ENCODE assay signal across 8 cellular contexts in the genomic region with DNA sequence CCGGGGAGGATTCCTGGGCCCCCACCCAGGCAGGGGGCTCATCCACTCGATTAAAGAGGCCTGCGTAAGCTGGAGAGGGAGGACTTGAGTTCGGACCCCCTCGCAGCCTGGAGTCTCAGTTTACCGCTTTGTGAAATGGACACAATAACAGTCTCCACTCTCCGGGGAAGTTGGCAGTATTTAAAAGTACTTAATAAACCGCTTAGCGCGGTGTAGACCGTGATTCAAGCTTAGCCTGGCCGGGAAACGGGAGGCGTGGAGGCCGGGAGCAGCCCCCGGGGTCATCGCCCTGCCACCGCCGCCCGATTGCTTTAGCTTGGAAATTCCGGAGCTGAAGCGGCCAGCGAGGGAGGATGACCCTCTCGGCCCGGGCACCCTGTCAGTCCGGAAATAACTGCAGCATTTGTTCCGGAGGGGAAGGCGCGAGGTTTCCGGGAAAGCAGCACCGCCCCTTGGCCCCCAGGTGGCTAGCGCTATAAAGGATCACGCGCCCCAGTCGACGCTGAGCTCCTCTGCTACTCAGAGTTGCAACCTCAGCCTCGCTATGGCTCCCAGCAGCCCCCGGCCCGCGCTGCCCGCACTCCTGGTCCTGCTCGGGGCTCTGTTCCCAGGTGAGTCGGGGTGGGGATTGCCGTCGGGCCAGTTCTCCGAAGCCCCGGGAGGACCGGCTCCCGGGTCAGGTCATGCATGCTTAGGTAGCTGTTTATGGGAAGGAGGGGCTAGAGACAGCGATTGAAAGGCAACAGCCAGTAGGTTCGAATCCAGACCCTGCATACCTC. TPM values are rescaled to one million over a fixed set of nuclear protein-coding genes. Genes with fewer than 3 reads are reported as not detected.
A peak's percentile ranks its signal among the peaks of the same experiment; 100 is the strongest.
DNase-seq lines count a peak whose midpoint lies in the region; ATAC-seq and TF ChIP-seq lines count a peak whose summit lies in the region.

A gene with protein sequence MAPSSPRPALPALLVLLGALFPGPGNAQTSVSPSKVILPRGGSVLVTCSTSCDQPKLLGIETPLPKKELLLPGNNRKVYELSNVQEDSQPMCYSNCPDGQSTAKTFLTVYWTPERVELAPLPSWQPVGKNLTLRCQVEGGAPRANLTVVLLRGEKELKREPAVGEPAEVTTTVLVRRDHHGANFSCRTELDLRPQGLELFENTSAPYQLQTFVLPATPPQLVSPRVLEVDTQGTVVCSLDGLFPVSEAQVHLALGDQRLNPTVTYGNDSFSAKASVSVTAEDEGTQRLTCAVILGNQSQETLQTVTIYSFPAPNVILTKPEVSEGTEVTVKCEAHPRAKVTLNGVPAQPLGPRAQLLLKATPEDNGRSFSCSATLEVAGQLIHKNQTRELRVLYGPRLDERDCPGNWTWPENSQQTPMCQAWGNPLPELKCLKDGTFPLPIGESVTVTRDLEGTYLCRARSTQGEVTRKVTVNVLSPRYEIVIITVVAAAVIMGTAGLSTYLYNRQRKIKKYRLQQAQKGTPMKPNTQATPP (plus strand): TSS at position 505 of the 779 bp plus-strand sequence. CDS start 40 bp downstream, at position 545.

- peak within 1 kb of the TSS; percentile 74 for H3K4me2 ChIP-seq in osteoblast (ENCODE audit: insufficient read depth, low read length)

- peak within 1 kb of the TSS; percentile 80 for H2AFZ ChIP-seq in osteoblast (ENCODE audit: low read length)

- no peak for TF ChIP-seq CTCF in RWPE2 (IDR thresholded peaks at IDR 0.05; ENCODE audit: poor library complexity, severe bottlenecking)
- peak in 2 of 4 experiments; percentile 14 to 24 for TF ChIP-seq CTCF in gastroesophageal sphincter (IDR thresholded peaks at IDR 0.05)
- no peak for TF ChIP-seq CTCF in osteoblast (IDR thresholded peaks at IDR 0.05; ENCODE audit: extremely low read depth, low read depth, low read length)

- H3K36me3 ChIP-seq in RWPE2 (ENCODE audit: low read depth), result no peaks in the 10 kb centered on the region
- H3K36me3 ChIP-seq in gastroesophageal sphincter, result peaks cover 0 to 10% of the 10 kb centered on the region in 2 donors
- no peaks in the 10 kb centered on the region for H3K36me3 ChIP-seq in osteoblast (ENCODE audit: insufficient read depth, low read length)
- H3K36me3 ChIP-seq in urinary bladder (ENCODE audit: insufficient read depth), result peaks cover 2% of the 10 kb centered on the region

- no peaks in the 10 kb centered on the region for H3K79me2 ChIP-seq in osteoblast (ENCODE audit: insufficient read depth, low read length)

- H3K27ac ChIP-seq in RWPE2 (ENCODE audit: poor library complexity, severe bottlenecking) (no peak within 1 kb of the TSS), gastroesophageal sphincter (peak within 1 kb of the TSS; percentile 9 to 81 (median 79)), osteoblast (ENCODE audit: low read depth, low read length) (peak within 1 kb of the TSS; percentile 12), urinary bladder (ENCODE audit: low read depth) (peak within 1 kb of the TSS; percentile 63)

- peak; percentile 52 for DNase-seq in DMS153 (lab: John Stamatoyannopoulos, UW)
- no peak for DNase-seq in DMS153 treated with DMSO at 0.1 percent for 48 hours (lab: John Stamatoyannopoulos, UW; ENCODE audit: unreplicated experiment)
- no peak for DNase-seq in RWPE2 (ENCODE audit: low spot score)
- peak; percentile 66 for DNase-seq in activated T-helper 9 cell treated with anti-CD3 and anti-CD28 coated beads, Interleukin-2, amount 50 U/mL, for 16 hours (ENCODE audit: low read depth)
- DNase-seq in osteoblast (ENCODE audit: insufficient read length, low spot score, missing footprints), result peak; percentile 76

- no peaks in the 10 kb centered on the region for H4K20me1 ChIP-seq in osteoblast (ENCODE audit: insufficient read depth, low read length)

- no peak for TF ChIP-seq EP300 in gastroesophageal sphincter (IDR thresholded peaks at IDR 0.05)

- H3K9me3 ChIP-seq in RWPE2 (ENCODE audit: severe bottlenecking) (no peaks in the 10 kb centered on the region), gastroesophageal sphincter (no peaks in the 10 kb centered on the region), osteoblast (ENCODE audit: low read depth, low read length) (no peaks in the 10 kb centered on the region)

- WGBS in gastroesophageal sphincter (ENCODE audit: low coverage in 1 of 2), 2 donors, result 13% methylated on average over 3 of the region's 51 CpGs; no CpG with 5 or more reads in 1 of the 2 donors
- WGBS in urinary bladder, result 4% methylated on average over 51 of the region's 51 CpGs

- no peaks in the 10 kb centered on the region for H3K4me1 ChIP-seq in RWPE2 (ENCODE audit: insufficient read depth, poor library complexity, severe bottlenecking)
- H3K4me1 ChIP-seq in gastroesophageal sphincter, result peaks cover 0 to 38% (median 7%) of the 10 kb centered on the region in 3 donors
- peaks cover 11% of the 10 kb centered on the region for H3K4me1 ChIP-seq in osteoblast (ENCODE audit: insufficient read depth, low read length)
- no peaks in the 10 kb centered on the region for H3K4me1 ChIP-seq in urinary bladder (ENCODE audit: insufficient read depth)

- H3K27me3 ChIP-seq in RWPE2 (ENCODE audit: insufficient read depth, poor library complexity, severe bottlenecking) (peaks cover 11% of the 10 kb centered on the region), gastroesophageal sphincter (peaks cover 60% of the 10 kb centered on the region), osteoblast (ENCODE audit: insufficient read depth, low read length) (no peaks in the 10 kb centered on the region)

- peak; percentile 66 to 67 for TF ChIP-seq POLR2A in gastroesophageal sphincter (IDR thresholded peaks at IDR 0.05)

- ATAC-seq in HG03095 (IDR thresholded peaks at IDR 0.05; ENCODE audit: unreplicated experiment) (peak; percentile 44), RWPE2 (ENCODE audit: low read depth) (peak; percentile 42; the same call in 2 of the 3 replicates), gastroesophageal sphincter (peak; percentile 72)

- H3K4me3 ChIP-seq in RWPE2 (ENCODE audit: severe bottlenecking), result peak within 1 kb of the TSS; percentile 12
- peak within 1 kb of the TSS; percentile 10 to 53 for H3K4me3 ChIP-seq in gastroesophageal sphincter
- peak within 1 kb of the TSS; percentile 66 for H3K4me3 ChIP-seq in osteoblast (ENCODE audit: insufficient read depth, low read length)
- peak within 1 kb of the TSS; percentile 36 for H3K4me3 ChIP-seq in urinary bladder (ENCODE audit: low read depth, low read length)

RNA-seq across cellular contexts. Expression of the gene that starts here (rescaled TPM):
- total RNA-seq in gastroesophageal sphincter, result 10 to 100 TPM in 3 of 4 donors, 1 to 10 TPM in 1; 8.8 to 33.0 (median 19.6) TPM
- 25.6 and 35.5 TPM in 2 replicates for total RNA-seq in osteoblast
- total RNA-seq in urinary bladder, result 7.7 TPM
- polyA plus RNA-seq in urinary bladder, result 26.4 TPM

Comparison
In these comparisons a context has a peak if more than half of its experiments do, and no peak if none do; other contexts are left out.
1. DNase-seq: peak in DMS153 (single experiment), activated T-helper 9 cell treated with anti-CD3 and anti-CD28 coated beads, Interleukin-2, amount 50 U/mL, for 16 hours (single experiment) and osteoblast (single experiment); none in DMS153 treated with DMSO at 0.1 percent for 48 hours (single experiment) and RWPE2 (single experiment).
2. H3K4me3 ChIP-seq: peak in every context shown above with its lines; median percentile 66 in osteoblast; 36 in urinary bladder; 32 in gastroesophageal sphincter; 12 in RWPE2.
3. Peak in every context shown above with its lines, with median percentiles within 50 percentile points of each other: ATAC-seq.